ENCODE assay signal across 7 cellular contexts in the genomic region with DNA sequence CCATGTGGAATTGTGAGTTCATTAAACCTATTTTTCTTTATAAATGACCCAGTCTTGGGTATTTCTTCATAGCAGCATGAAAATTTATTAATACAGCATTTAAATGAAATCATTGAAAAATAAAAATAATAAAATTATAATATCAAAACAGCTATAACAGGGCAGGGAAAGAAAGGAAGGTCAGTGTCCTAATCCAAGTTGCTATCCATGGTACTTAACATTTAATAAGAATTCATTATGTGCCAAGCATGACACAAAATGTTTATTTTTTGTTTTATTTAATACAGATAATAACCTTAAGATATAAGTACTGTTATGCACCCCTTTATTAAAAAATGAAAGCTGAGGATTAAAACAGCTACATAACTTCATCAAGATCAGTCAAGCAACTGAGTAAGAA.
"Had no signal": no experiment of that assay in that cellular context is flagged by ENCODE, and none has a peak within 500 bp of the region (broad histone marks: within the 10 kb centered on the region; RNA-seq: fewer than 3 reads in every experiment).

No MANE protein-coding gene starts in this region.

- ATAC-seq: K562 had no signal

- H3K27ac ChIP-seq: GM23248 had no signal

- DNase-seq: GM23248, H9, HCEC 1CT, Karpas-422, KG1 had no signal

- H2AFZ ChIP-seq: GM23248 had no signal

- H3K27ac Mint-ChIP-seq: H9, IgD-negative memory B cell had no signal

- H3K4me1 Mint-ChIP-seq: H9, IgD-negative memory B cell had no signal

- H3K4me3 Mint-ChIP-seq: H9, IgD-negative memory B cell had no signal

- H3K4me3 ChIP-seq: GM23248, K562 had no signal

- H3K36me3 Mint-ChIP-seq: IgD-negative memory B cell had no signal

- H3K9ac ChIP-seq: GM23248 had no signal
